In genomic region chr2:189218236-189218635, GRCh38 we compare ENCODE assay signal across 18 cellular contexts. TPM values are rescaled to one million over a fixed set of nuclear protein-coding genes. Genes with fewer than 3 reads are reported as not detected.
DNase-seq lines count a peak whose midpoint lies in the region; ATAC-seq and TF ChIP-seq lines count a peak whose summit lies in the region.
"Had no signal": no experiment of that assay in that cellular context is flagged by ENCODE, and none has a peak within 500 bp of the region (broad histone marks: within the 10 kb centered on the region; RNA-seq: fewer than 3 reads in every experiment).

No MANE protein-coding gene starts in this region.

- POLR2A ChIA-PET in A673 (lab: Charles Lee; ENCODE audit: low non-redundant PET) = no interaction called here

- no peak overlapping the region for H3K9ac ChIP-seq in mesenchymal stem cell (ENCODE audit: low read length)
- H3K9ac ChIP-seq: KMS-11 had no signal

- H2BK5ac ChIP-seq in mesenchymal stem cell (ENCODE audit: low read depth, low read length, poor library complexity, severe bottlenecking) = no peak overlapping the region

- H3K27me3 Mint-ChIP-seq in chondrocyte (ENCODE audit: low read depth) = no peaks in the 10 kb centered on the region

- no peak overlapping the region for H4K8ac ChIP-seq in mesenchymal stem cell (ENCODE audit: low read length)

- H2BK12ac ChIP-seq in mesenchymal stem cell (ENCODE audit: low read length in 2 of 2) = no peak overlapping the region

- no peak overlapping the region for H3K14ac ChIP-seq in mesenchymal stem cell (ENCODE audit: low read length in 2 of 2)

- H3K36me3 ChIP-seq in A673 (ENCODE audit: insufficient read depth, low read length, poor library complexity, severe bottlenecking) = no peaks in the 10 kb centered on the region
- H3K36me3 ChIP-seq in mesenchymal stem cell (ENCODE audit: control insufficient read depth in 1 of 2, insufficient read depth in 2 of 2, low read depth in 1 of 2, low read length in 2 of 2) = no peaks in the 10 kb centered on the region
- H3K36me3 ChIP-seq: BE2C, Peyer's patch had no signal

- ATAC-seq in HG02678 (IDR thresholded peaks at IDR 0.05; ENCODE audit: unreplicated experiment) = no peak
- no peak for ATAC-seq in GM19395 (IDR thresholded peaks at IDR 0.05; ENCODE audit: unreplicated experiment)
- ATAC-seq: CD8-positive, alpha-beta T cell had no signal

- TF ChIP-seq CTCF in A673 (conservative IDR thresholded peaks at IDR 0.05; ENCODE audit: low read depth, low read length) (no peak), chondrocyte (IDR thresholded peaks at IDR 0.05) (no peak)

- H3K4me3 ChIP-seq in A673 (ENCODE audit: low read depth, low read length, poor library complexity, severe bottlenecking) (no peak overlapping the region), mesenchymal stem cell (ENCODE audit: insufficient read depth in 1 of 2, low read depth in 1 of 2, low read length in 2 of 2) (no peak overlapping the region)
- H3K4me3 ChIP-seq: Peyer's patch had no signal

- H2AFZ ChIP-seq in mesenchymal stem cell (ENCODE audit: low read depth, low read length) = no peak overlapping the region

- H3K27ac Mint-ChIP-seq in chondrocyte (ENCODE audit: unreplicated experiment) = peak overlapping the region; percentile 92
- H3K27ac Mint-ChIP-seq: CD8-positive, alpha-beta T cell had no signal

- H3K23ac ChIP-seq in mesenchymal stem cell (ENCODE audit: low read length in 2 of 2) = no peak overlapping the region

- CTCF ChIA-PET in A673 (lab: Charles Lee) = interaction anchor here (1.6 kb wide), 1 partner anchor 40 kb away, joined by 5 read pairs; no protein-coding TSS in a partner anchor

- no peak overlapping the region for H3K4ac ChIP-seq in mesenchymal stem cell (ENCODE audit: low read depth in 1 of 2, low read length in 2 of 2)

- H3K27ac ChIP-seq in A673 (ENCODE audit: low read depth, low read length, poor library complexity, severe bottlenecking) = peak overlapping the region; percentile 70
- no peak overlapping the region for H3K27ac ChIP-seq in mesenchymal stem cell (ENCODE audit: low read length, poor library complexity, severe bottlenecking)
- H3K27ac ChIP-seq: HL-60, KMS-11, Peyer's patch had no signal

- no peak overlapping the region for H3K4me3 Mint-ChIP-seq in chondrocyte (ENCODE audit: unreplicated experiment)
- H3K4me3 Mint-ChIP-seq: CD8-positive, alpha-beta T cell had no signal

- intact Hi-C loops in A673 (cut with micrococcal nuclease; ENCODE audit: unreplicated experiment) = no loop called here

- no peaks in the 10 kb centered on the region for H3K9me3 Mint-ChIP-seq in chondrocyte (ENCODE audit: low read depth)
- H3K9me3 Mint-ChIP-seq: CD8-positive, alpha-beta T cell had no signal

- H3K36me3 Mint-ChIP-seq in chondrocyte (ENCODE audit: low read depth) = no peaks in the 10 kb centered on the region
- H3K36me3 Mint-ChIP-seq: CD8-positive, alpha-beta T cell had no signal

- DNase-seq in A673 (ENCODE audit: low spot score) = no peak
- DNase-seq in NCI-H2227 (lab: John Stamatoyannopoulos, UW; ENCODE audit: unreplicated experiment) = peak; percentile 40
- no peak for DNase-seq in chondrocyte (ENCODE audit: low spot score)
- peak; percentile 22 for DNase-seq in mesenchymal stem cell
- DNase-seq in SKM-1 (lab: John Stamatoyannopoulos, UW; ENCODE audit: unreplicated experiment) = no peak
- DNase-seq in NCI-H774 (lab: John Stamatoyannopoulos, UW) = no peak
- DNase-seq: BE2C; CD8-positive, alpha-beta T cell; MM.1S; NCI-H1105 treated with DMSO at 0.1 percent for 48 hours; NCI-H187; NCI-H510A; Peyer's patch; Right ventricle myocardium superior had no signal

- no peak overlapping the region for H2AK5ac ChIP-seq in mesenchymal stem cell (ENCODE audit: low read length, severe bottlenecking)

- no TSS peak for BruUV-seq in A673 (replicated peaks; lab: Mats Ljungman, UMichigan)

- no peak overlapping the region for H3K18ac ChIP-seq in mesenchymal stem cell (ENCODE audit: low read depth in 1 of 2, low read length in 2 of 2)

- no peak overlapping the region for H2BK15ac ChIP-seq in mesenchymal stem cell (ENCODE audit: low read depth, poor library complexity, severe bottlenecking)

- no peak overlapping the region for H3K4me2 ChIP-seq in mesenchymal stem cell (ENCODE audit: low read length, poor library complexity, severe bottlenecking)
- H3K4me2 ChIP-seq: KMS-11 had no signal

- peaks cover 64% of the 10 kb centered on the region for H3K4me1 Mint-ChIP-seq in chondrocyte (ENCODE audit: low read depth)

- H3K4me1 ChIP-seq in A673 (ENCODE audit: insufficient read depth, low read length, poor library complexity, severe bottlenecking) (peaks cover 35% of the 10 kb centered on the region), mesenchymal stem cell (ENCODE audit: control insufficient read depth, insufficient read depth, low read depth, low read length) (peaks cover 3% of the 10 kb centered on the region)
- H3K4me1 ChIP-seq: Peyer's patch had no signal

- H3K9me3 ChIP-seq in A673 (ENCODE audit: low read depth, low read length, poor library complexity, severe bottlenecking) (no peaks in the 10 kb centered on the region), mesenchymal stem cell (ENCODE audit: control insufficient read depth, low read length) (no peaks in the 10 kb centered on the region)
- H3K9me3 ChIP-seq: BE2C, Peyer's patch had no signal

- H2BK120ac ChIP-seq in mesenchymal stem cell (ENCODE audit: low read depth, low read length) = no peak overlapping the region

- WGBS in mesenchymal stem cell = 67% methylated on average over 1 of the region's 2 CpGs

- H3K27me3 ChIP-seq in A673 (replicated peaks; ENCODE audit: insufficient read depth, low read depth, low read length, poor library complexity) (no peaks in the 10 kb centered on the region), mesenchymal stem cell (ENCODE audit: control insufficient read depth in 1 of 2, insufficient read depth in 1 of 2, low read length in 2 of 2) (no peaks in the 10 kb centered on the region)
- H3K27me3 ChIP-seq: BE2C, Peyer's patch had no signal

- H4K91ac ChIP-seq in mesenchymal stem cell (ENCODE audit: low read length) = no peak overlapping the region

- no peaks in the 10 kb centered on the region for H3K79me1 ChIP-seq in mesenchymal stem cell (replicated peaks; ENCODE audit: low read length, poor library complexity, severe bottlenecking)

RNA-seq across cellular contexts. Expression of gene COL5A2, which starts 38.7 kb away (rescaled TPM):
- total RNA-seq in A673 (2021) (90.7 and 92.2 TPM in 2 replicates), chondrocyte (1,927 to 2,200 TPM (median 1,930 TPM) in 3 replicates)
- 506 TPM for polyA plus RNA-seq in mesenchymal stem cell (2013, experiment 1 of 2)
- polyA plus RNA-seq in mesenchymal stem cell (2013, experiment 2 of 2) = 508 TPM

Comparison
In these comparisons a context has a peak if more than half of its experiments do, and no peak if none do; other contexts are left out.
1. DNase-seq: peak in NCI-H2227 (single experiment) and mesenchymal stem cell (single experiment); none in A673 (single experiment), chondrocyte (single experiment), SKM-1 (single experiment) and NCI-H774 (single experiment).
2. RNA of gene COL5A2, which starts 38.7 kb away (total RNA-seq): 1,927 to 2,200 TPM in chondrocyte; 90.7 to 92.2 TPM in A673; every median in the first group is over 10 times any median in the second.